In genomic region chr9:87518702-87519335, GRCh38 we compare ENCODE assay signal across 10 cellular contexts. TPM values are rescaled to one million over a fixed set of nuclear protein-coding genes. Genes with fewer than 3 reads are reported as not detected.
DNase-seq lines count a peak whose midpoint lies in the region; ATAC-seq and TF ChIP-seq lines count a peak whose summit lies in the region.
"Had no signal": no experiment of that assay in that cellular context is flagged by ENCODE, and none has a peak within 500 bp of the region (broad histone marks: within the 10 kb centered on the region; RNA-seq: fewer than 3 reads in every experiment).

No MANE protein-coding gene starts in this region.

- H3K9me3 ChIP-seq in heart right ventricle (peaks cover 0 to 6% (median 0%) of the 10 kb centered on the region in 11 donors), prostate gland (no peaks in the 10 kb centered on the region)
- H3K9me3 ChIP-seq: spleen had no signal

- TF ChIP-seq CTCF in heart right ventricle (IDR thresholded peaks at IDR 0.05) (no peak), prostate gland (IDR thresholded peaks at IDR 0.05) (no peak), dorsolateral prefrontal cortex (IDR thresholded peaks at IDR 0.05 in 54 of 56, conservative IDR thresholded peaks at IDR 0.05 in 2 of 56; ENCODE audit: low read depth in 1 of 56, partially characterized antibody in 56 of 56) (no peak)

- no peak for TF ChIP-seq POLR2A in prostate gland (IDR thresholded peaks at IDR 0.05)

- 49 to 62% methylated on average over 12 of the region's 12 CpGs for WGBS in heart right ventricle, 2 donors
- 31% methylated on average over 12 of the region's 12 CpGs for WGBS in prostate gland

- H3K4me1 ChIP-seq in heart right ventricle (peaks cover 0 to 56% (median 5%) of the 10 kb centered on the region in 9 donors), prostate gland (replicated peaks) (no peaks in the 10 kb centered on the region)

- H3K4me3 ChIP-seq in heart right ventricle = no peak overlapping the region
- no peak overlapping the region for H3K4me3 ChIP-seq in prostate gland
- H3K4me3 ChIP-seq in dorsolateral prefrontal cortex = no peak overlapping the region
- H3K4me3 ChIP-seq: spleen had no signal

- ATAC-seq in heart right ventricle = peak in 7 of 8 donors; percentile 56 to 87 (median 71)

- intact Hi-C loops in heart right ventricle (cut with DNase I) (no loop called here), prostate gland (cut with DNase I) (no loop called here), dorsolateral prefrontal cortex (cut with DNase I) (no loop called here)

- DNase-seq in CMK (ENCODE audit: low read depth) (peak; percentile 70), SKM-1 treated with dmso at 0.1 percent for 144 hours (lab: John Stamatoyannopoulos, UW; ENCODE audit: unreplicated experiment) (peak; percentile 53), heart right ventricle (peak; percentile 34), prostate gland (ENCODE audit: low spot score) (peak; percentile 64), DMS153 (lab: John Stamatoyannopoulos, UW) (no peak), dorsolateral prefrontal cortex (no peak), SK-N-DZ (ENCODE audit: low spot score) (no peak)
- no peak for DNase-seq in activated CD8-positive, alpha-beta memory T cell treated with anti-CD3 and anti-CD28 coated beads, Interleukin-2, amount 50 U/mL, for 48 hours
- DNase-seq: SHP77, spleen had no signal

- H3K27me3 ChIP-seq in heart right ventricle = peaks cover 0 to 12% (median 0%) of the 10 kb centered on the region in 7 donors
- no peaks in the 10 kb centered on the region for H3K27me3 ChIP-seq in prostate gland (replicated peaks; ENCODE audit: insufficient read depth)
- no peaks in the 10 kb centered on the region for H3K27me3 ChIP-seq in dorsolateral prefrontal cortex

- H3K27ac ChIP-seq in heart right ventricle (peak overlapping the region in 1 of 10 donors; percentile 53), prostate gland (no peak overlapping the region), dorsolateral prefrontal cortex (peak overlapping the region in 2 of 59 donors; percentile 9 to 12)

- H3K36me3 ChIP-seq in heart right ventricle (no peaks in the 10 kb centered on the region), prostate gland (no peaks in the 10 kb centered on the region)
- H3K36me3 ChIP-seq: spleen had no signal

RNA-seq across cellular contexts. Expression of gene DAPK1, which starts 21.2 kb away (rescaled TPM):
- total RNA-seq in heart right ventricle = 10 to 100 TPM in 1 of 10 donors, 1 to 10 TPM in 9; 2.3 to 15.5 (median 4.3) TPM
- 1 to 10 TPM; 1.1 to 2.2 TPM for polyA plus RNA-seq in heart right ventricle
- total RNA-seq in prostate gland = 10 to 100 TPM; 13.9 to 39.1 TPM
- 100 to 1,000 TPM in 112 of 120 experiments, 10 to 100 TPM in 8; 51.6 to 223 (median 138) TPM for total RNA-seq in dorsolateral prefrontal cortex
- polyA plus RNA-seq in SK-N-DZ (2014; cell fraction: cytosol; rRNA removed) = 15.1 and 18.1 TPM in 2 replicates
- 17.5 and 31.7 TPM in 2 replicates for polyA plus RNA-seq in SK-N-DZ (2014; cell fraction: nucleus; rRNA removed)

Comparison
In these comparisons a context has a peak if more than half of its experiments do, and no peak if none do; other contexts are left out.
1. DNase-seq: peak in CMK (single experiment), SKM-1 treated with dmso at 0.1 percent for 144 hours (single experiment), heart right ventricle (2 of 2) and prostate gland (single experiment); none in activated CD8-positive, alpha-beta memory T cell treated with anti-CD3 and anti-CD28 coated beads, Interleukin-2, amount 50 U/mL, for 48 hours (single experiment), DMS153 (single experiment), dorsolateral prefrontal cortex (0 of 10) and SK-N-DZ (single experiment).